Comparison of ENCODE assay signal across 8 cellular contexts in the genomic region with DNA sequence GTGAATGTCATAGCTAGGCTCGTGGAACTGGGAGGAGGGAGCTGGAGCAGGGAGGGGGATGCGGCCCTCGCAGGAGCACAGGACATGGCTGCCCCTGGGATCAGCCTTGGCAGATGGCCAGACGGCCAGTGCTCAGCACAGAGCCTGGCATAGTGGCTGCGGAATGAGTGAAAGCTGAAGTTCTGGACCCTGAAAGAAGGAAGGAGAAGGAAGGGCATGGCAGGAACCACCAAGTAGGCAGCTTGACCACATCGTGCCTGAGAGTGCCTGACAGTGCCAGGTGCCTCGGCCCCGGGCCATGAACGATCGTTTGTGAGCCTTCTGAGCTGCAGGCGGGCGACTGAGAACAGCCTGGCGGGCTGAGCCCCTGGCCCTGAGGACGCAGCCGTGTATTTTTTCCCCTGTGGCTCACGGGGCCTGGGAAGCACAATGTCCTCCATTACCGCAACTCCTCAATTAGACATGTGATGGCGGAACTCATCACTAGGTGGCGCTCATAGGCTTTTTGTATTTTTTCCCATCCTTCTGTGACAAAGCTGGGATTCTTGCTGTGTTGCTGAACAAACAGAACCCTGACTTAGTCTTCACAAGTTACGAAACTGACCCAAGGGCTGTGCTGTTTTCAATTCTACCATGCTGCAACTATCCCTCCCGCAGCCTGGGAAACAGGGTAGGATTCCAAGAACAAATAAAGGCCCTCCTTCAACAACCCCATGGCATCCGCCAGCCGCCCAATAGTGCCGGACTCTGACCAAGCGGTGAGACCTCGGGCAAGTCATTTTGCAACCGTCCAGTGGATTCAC. TPM values are rescaled to one million over a fixed set of nuclear protein-coding genes. Genes with fewer than 3 reads are reported as not detected.
DNase-seq lines count a peak whose midpoint lies in the region; ATAC-seq and TF ChIP-seq lines count a peak whose summit lies in the region.

No MANE protein-coding gene starts in this region.

- intact Hi-C loops in natural killer cell (cut with micrococcal nuclease), result loop anchor here (1.0 kb wide), 2 partner anchors 46 to 388 kb away; no protein-coding TSS in a partner anchor

- DNase-seq in EH (ENCODE audit: low read depth), result peak; percentile 86
- peak in 54 of 76 experiments; percentile 5 to 68 (median 32) for DNase-seq in HUDEP-2 (lab: John Stamatoyannopoulos, UW; ENCODE audit: unreplicated experiment in 76 of 76)
- peak; percentile 57 to 78 for DNase-seq in NOMO-1 (lab: John Stamatoyannopoulos, UW; ENCODE audit: unreplicated experiment in 2 of 2)
- peak; percentile 41 for DNase-seq in activated T-cell treated with anti-CD3 and anti-CD28 coated beads, Interleukin-2, amount 50 U/mL, for 1 hour
- DNase-seq in fibroblast of lung (ENCODE audit: low read depth in 2 of 2), result peak; percentile 61 to 91
- DNase-seq in natural killer cell, result peak; percentile 38
- peak; percentile 48 to 50 for DNase-seq in stimulated activated naive CD8-positive, alpha-beta T cell treated with anti-CD3 and anti-CD28 coated beads, Interleukin-15, amount 100 ng/mL, for 72 hours

- peak overlapping the region in 1 of 4 experiments; percentile 36 for H3K4me3 ChIP-seq in fibroblast of lung (replicated peaks in 1 of 4; ENCODE audit: control extremely low read depth in 1 of 4, insufficient read depth in 1 of 4, low read depth in 3 of 4, low read length in 4 of 4)

- peak overlapping the region; percentile 93 for H2AFZ ChIP-seq in fibroblast of lung (ENCODE audit: low read length)

- peaks cover 11 to 13% of the 10 kb centered on the region in 2 donors for H3K4me1 Mint-ChIP-seq in natural killer cell
- peaks cover 16% of the 10 kb centered on the region for H3K4me1 Mint-ChIP-seq in stimulated activated naive CD8-positive, alpha-beta T cell treated with anti-CD3 and anti-CD28 coated beads, Interleukin-15, amount 100 ng/mL, for 72 hours

- no peaks in the 10 kb centered on the region for H3K9me3 Mint-ChIP-seq in natural killer cell
- no peaks in the 10 kb centered on the region for H3K9me3 Mint-ChIP-seq in stimulated activated naive CD8-positive, alpha-beta T cell treated with anti-CD3 and anti-CD28 coated beads, Interleukin-15, amount 100 ng/mL, for 72 hours

- H3K9me3 ChIP-seq in fibroblast of lung (ENCODE audit: control insufficient read depth, insufficient read depth, low read depth, low read length), result no peaks in the 10 kb centered on the region

- H3K27ac Mint-ChIP-seq in natural killer cell, result no peak overlapping the region
- H3K27ac Mint-ChIP-seq in stimulated activated naive CD8-positive, alpha-beta T cell treated with anti-CD3 and anti-CD28 coated beads, Interleukin-15, amount 100 ng/mL, for 72 hours, result no peak overlapping the region

- H3K4me3 Mint-ChIP-seq in natural killer cell, result no peak overlapping the region
- peak overlapping the region in 1 of 2 donors; percentile 22 for H3K4me3 Mint-ChIP-seq in stimulated activated naive CD8-positive, alpha-beta T cell treated with anti-CD3 and anti-CD28 coated beads, Interleukin-15, amount 100 ng/mL, for 72 hours

- H3K27me3 ChIP-seq in fibroblast of lung (ENCODE audit: control insufficient read depth, insufficient read depth, low read length), result no peaks in the 10 kb centered on the region

- no peaks in the 10 kb centered on the region for H4K20me1 ChIP-seq in fibroblast of lung (ENCODE audit: control insufficient read depth, extremely low read depth, insufficient read depth, low read length)

- peak; percentile 59 to 70 (median 70) for ATAC-seq in natural killer cell
- ATAC-seq in stimulated activated naive CD8-positive, alpha-beta T cell treated with anti-CD3 and anti-CD28 coated beads, Interleukin-15, amount 100 ng/mL, for 72 hours, result peak; percentile 61
- no peak for ATAC-seq in HG03457 (IDR thresholded peaks at IDR 0.05; ENCODE audit: unreplicated experiment)

- peak overlapping the region; percentile 23 for H3K9ac ChIP-seq in fibroblast of lung (ENCODE audit: insufficient read depth, low read length)

- TF ChIP-seq CTCF in fibroblast of lung (conservative IDR thresholded peaks at IDR 0.05 in 1 of 2, IDR thresholded peaks at IDR 0.05 in 1 of 2; ENCODE audit: low read depth in 1 of 2, low read length in 2 of 2), result peak; percentile 61 to 79
- peak; percentile 66 for TF ChIP-seq CTCF in natural killer cell (IDR thresholded peaks at IDR 0.05)

- H3K36me3 Mint-ChIP-seq in natural killer cell, result no peaks in the 10 kb centered on the region

- H3K79me2 ChIP-seq in fibroblast of lung (ENCODE audit: control insufficient read depth, insufficient read depth, low read length), result no peaks in the 10 kb centered on the region

- peaks cover under 1 to 6% of the 10 kb centered on the region in 2 donors for H3K27me3 Mint-ChIP-seq in natural killer cell (ENCODE audit: low read depth in 2 of 2)
- peaks cover 2% of the 10 kb centered on the region for H3K27me3 Mint-ChIP-seq in stimulated activated naive CD8-positive, alpha-beta T cell treated with anti-CD3 and anti-CD28 coated beads, Interleukin-15, amount 100 ng/mL, for 72 hours

- peak overlapping the region; percentile 59 for H3K4me2 ChIP-seq in fibroblast of lung (ENCODE audit: extremely low read depth, insufficient read depth, low read length)

- peaks cover 6% of the 10 kb centered on the region for H3K4me1 ChIP-seq in fibroblast of lung (ENCODE audit: control insufficient read depth, extremely low read depth, insufficient read depth, low read length)

- H3K27ac ChIP-seq in fibroblast of lung (ENCODE audit: insufficient read depth, low read length), result no peak overlapping the region

- H3K36me3 ChIP-seq in fibroblast of lung (ENCODE audit: control insufficient read depth, insufficient read depth, low read length), result no peaks in the 10 kb centered on the region

RNA-seq across cellular contexts. Expression of a gene that starts 29.9 kb away (rescaled TPM):
- total RNA-seq in fibroblast of lung, result not detected in 2 replicates
- not detected in 2 replicates for polyA plus RNA-seq in fibroblast of lung
- not detected in 2 replicates for polyA plus RNA-seq in fibroblast of lung (2012)
- not detected in 2 replicates for polyA minus RNA-seq in fibroblast of lung (ENCODE audit: low replicate concordance)
- not detected for total RNA-seq in natural killer cell

RNA-seq across cellular contexts. Expression of a gene that starts 48.2 kb away (rescaled TPM):
- not detected in 2 replicates for total RNA-seq in fibroblast of lung
- polyA plus RNA-seq in fibroblast of lung, result not detected in 2 replicates
- polyA plus RNA-seq in fibroblast of lung (2012), result not detected in 2 replicates
- polyA minus RNA-seq in fibroblast of lung (ENCODE audit: low replicate concordance), result not detected in 2 replicates
- not detected for total RNA-seq in natural killer cell

Comparison
In these comparisons a context has a peak if more than half of its experiments do, and no peak if none do; other contexts are left out.
1. DNase-seq: peak in every context shown above with its lines; median percentile 86 in EH; 76 in fibroblast of lung; 68 in NOMO-1; 49 in stimulated activated naive CD8-positive, alpha-beta T cell treated with anti-CD3 and anti-CD28 coated beads, Interleukin-15, amount 100 ng/mL, for 72 hours; 41 in activated T-cell treated with anti-CD3 and anti-CD28 coated beads, Interleukin-2, amount 50 U/mL, for 1 hour; 38 in natural killer cell; 32 in HUDEP-2.